In genomic region chr12:64450711-64451486, GRCh38 we compare ENCODE assay signal across 7 cellular contexts. TPM values are rescaled to one million over a fixed set of nuclear protein-coding genes. Genes with fewer than 3 reads are reported as not detected.
DNase-seq lines count a peak whose midpoint lies in the region; ATAC-seq and TF ChIP-seq lines count a peak whose summit lies in the region.

No MANE protein-coding gene starts in this region.

- TF ChIP-seq CTCF in SU-DHL-6 (IDR thresholded peaks at IDR 0.05; ENCODE audit: insufficient read depth, low read length, poor library complexity, severe bottlenecking): no peak

- ATAC-seq in HG02973 (IDR thresholded peaks at IDR 0.05; ENCODE audit: unreplicated experiment) (no peak), HG02970 (IDR thresholded peaks at IDR 0.05; ENCODE audit: low FRiP score, unreplicated experiment) (no peak)

- H3K79me2 ChIP-seq in Karpas-422 (ENCODE audit: low read length) (peaks cover 54% of the 10 kb centered on the region), SU-DHL-6 (ENCODE audit: insufficient read depth, low read length) (peaks cover 45% of the 10 kb centered on the region)

- H4K20me1 ChIP-seq in Karpas-422 (ENCODE audit: insufficient read depth, low read depth, low read length) (peaks cover 9% of the 10 kb centered on the region), SU-DHL-6 (ENCODE audit: low read depth, low read length) (peaks cover 9% of the 10 kb centered on the region; the same call in 1 of the 2 replicates)

- peak overlapping the region; percentile 94 for H3K4me2 ChIP-seq in Karpas-422 (ENCODE audit: low read depth, low read length, poor library complexity, severe bottlenecking)
- H3K4me2 ChIP-seq in SU-DHL-6 (ENCODE audit: low read depth, low read length, poor library complexity, severe bottlenecking): peak overlapping the region; percentile 92

- peaks cover 18% of the 10 kb centered on the region; the same call in 1 of the 2 replicates for H3K36me3 ChIP-seq in Karpas-422 (ENCODE audit: insufficient read depth, low read length)
- peaks cover 9% of the 10 kb centered on the region; the same call in 1 of the 2 replicates for H3K36me3 ChIP-seq in SU-DHL-6 (ENCODE audit: low read length)

- H3K9me3 ChIP-seq in Karpas-422 (ENCODE audit: low read length) (no peaks in the 10 kb centered on the region), SU-DHL-6 (ENCODE audit: insufficient read depth, low read length) (no peaks in the 10 kb centered on the region)

- H3K9me2 ChIP-seq in Karpas-422 (replicated peaks; ENCODE audit: insufficient read depth, low read length) (no peaks in the 10 kb centered on the region), SU-DHL-6 (replicated peaks; ENCODE audit: insufficient read depth, low read length) (no peaks in the 10 kb centered on the region)

- H3K4me1 ChIP-seq in Karpas-422 (ENCODE audit: low read length): peaks cover 30% of the 10 kb centered on the region

- H3K4me3 ChIP-seq in Karpas-422 (ENCODE audit: low read length): peak overlapping the region; percentile 84
- H3K4me3 ChIP-seq in SU-DHL-6 (ENCODE audit: insufficient read depth, low read length, poor library complexity, severe bottlenecking): peak overlapping the region; percentile 78

- H3F3A ChIP-seq in SU-DHL-6 (ENCODE audit: insufficient read depth): peaks cover 25% of the 10 kb centered on the region

- H3K9ac ChIP-seq in Karpas-422 (ENCODE audit: low read length) (peak overlapping the region; percentile 89), SU-DHL-6 (ENCODE audit: low read length) (peak overlapping the region; percentile 91)

- peak; percentile 36 for DNase-seq in ELR (ENCODE audit: low read depth)
- peak; percentile 78 for DNase-seq in Karpas-422
- DNase-seq in fibroblast of gingiva (ENCODE audit: low read depth): peak; percentile 4
- DNase-seq in occipital lobe (lab: John Stamatoyannopoulos, UW): peak; percentile 3

- H3K27me3 ChIP-seq in Karpas-422 (ENCODE audit: low read length): no peaks in the 10 kb centered on the region
- no peaks in the 10 kb centered on the region for H3K27me3 ChIP-seq in SU-DHL-6 (ENCODE audit: low read length)

- peak overlapping the region; percentile 48 for H3K27ac ChIP-seq in Karpas-422 (ENCODE audit: low read length)
- peak overlapping the region; percentile 62 for H3K27ac ChIP-seq in SU-DHL-6 (ENCODE audit: low read depth, low read length)

- H2AFZ ChIP-seq in Karpas-422 (ENCODE audit: low read length): no peak overlapping the region
- peak overlapping the region; percentile 91 for H2AFZ ChIP-seq in SU-DHL-6 (ENCODE audit: low read depth, low read length, severe bottlenecking)

RNA-seq across cellular contexts. Expression of gene TBK1, which starts 1.0 kb away (rescaled TPM):
- 23.9 and 43.8 TPM in 2 replicates for total RNA-seq in Karpas-422 (2014; rRNA removed; shearing (Covaris generic); ENCODE audit: low replicate concordance)
- 42.6 TPM for total RNA-seq in occipital lobe

RNA-seq across cellular contexts. Expression of gene XPOT, which starts 46.7 kb away (rescaled TPM):
- 87.3 and 169 TPM in 2 replicates for total RNA-seq in Karpas-422 (2014; rRNA removed; shearing (Covaris generic); ENCODE audit: low replicate concordance)
- 72.7 TPM for total RNA-seq in occipital lobe

Comparison
In these comparisons a context has a peak if more than half of its experiments do, and no peak if none do; other contexts are left out.
1. DNase-seq: peak in every context shown above with its lines; median percentile 78 in Karpas-422; 36 in ELR; 4 in fibroblast of gingiva; 3 in occipital lobe.